13 cellular contexts compared by ENCODE assay signal in genomic region chr6:22656696-22657340, GRCh38.
A peak's percentile ranks its signal among the peaks of the same experiment; 100 is the strongest.
DNase-seq lines count a peak whose midpoint lies in the region; ATAC-seq and FAIRE-seq lines count a peak whose summit lies in the region.
"Had no signal": no experiment of that assay in that cellular context is flagged by ENCODE, and none has a peak within 500 bp of the region (broad histone marks: within the 10 kb centered on the region; RNA-seq: fewer than 3 reads in every experiment).

No MANE protein-coding gene starts in this region.

- intact Hi-C loops in Right ventricle myocardium inferior (cut with DNase I) = no loop called here
- intact Hi-C loops in left cardiac atrium (cut with DNase I) = no loop called here

- peak; percentile 61 for FAIRE-seq in islet of Langerhans (lab: Jason Lieb, UNC)
- FAIRE-seq: TTC549 had no signal

- ATAC-seq in GM18517 (IDR thresholded peaks at IDR 0.05; ENCODE audit: unreplicated experiment) = peak; percentile 72
- ATAC-seq in GM21737 (IDR thresholded peaks at IDR 0.05; ENCODE audit: unreplicated experiment) = peak; percentile 65
- ATAC-seq in HG03342 (IDR thresholded peaks at IDR 0.05; ENCODE audit: unreplicated experiment) = peak; percentile 84
- ATAC-seq in GM19397 (IDR thresholded peaks at IDR 0.05; ENCODE audit: unreplicated experiment) = no peak
- no peak for ATAC-seq in Right ventricle myocardium inferior
- ATAC-seq in left cardiac atrium = no peak

- DNase-seq in HUDEP-2 (lab: John Stamatoyannopoulos, UW; ENCODE audit: unreplicated experiment in 76 of 76) (no peak), Right ventricle myocardium inferior (ENCODE audit: missing footprints) (no peak), left cardiac atrium (no peak)
- DNase-seq: activated gamma-delta T cell treated with Interleukin-2 at 50 U/mL for 16 hours, H7, MG63, trophoblast cell had no signal

Comparison
In these comparisons a context has a peak if more than half of its experiments do, and no peak if none do; other contexts are left out.
1. ATAC-seq: peak in GM18517 (single experiment), GM21737 (single experiment) and HG03342 (single experiment); none in GM19397 (single experiment), Right ventricle myocardium inferior (single experiment) and left cardiac atrium (0 of 2).